In the genomic region with DNA sequence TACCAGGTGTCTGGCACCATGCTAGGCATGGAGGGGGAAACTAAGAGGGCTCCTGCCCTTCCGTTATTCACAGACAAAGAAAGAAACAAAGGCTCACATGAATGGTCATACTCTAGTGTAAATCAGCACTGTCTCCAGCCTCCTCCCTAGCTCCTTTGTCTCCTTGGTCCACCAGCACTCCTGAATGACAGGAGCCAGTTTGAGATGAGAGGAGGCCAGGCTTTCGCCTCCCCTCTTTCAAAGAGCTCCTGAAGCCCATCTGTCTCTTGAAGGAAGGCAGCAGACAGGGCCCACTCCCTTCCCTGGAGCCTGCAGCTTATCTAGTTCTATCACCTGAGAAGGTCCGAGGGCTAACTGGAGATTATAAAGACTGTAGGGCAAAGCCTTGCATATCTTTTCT, we compare ENCODE assay signal across 2 cellular contexts.
TF ChIP-seq lines count a peak whose summit lies in the region.

No MANE protein-coding gene starts in this region.

TF ChIP-seq in GM23338, 12 proteins besides CTCF, POLR2A, EP300 and RAD21 (continued from another document):
- TF ChIP-seq, protein P1, sequence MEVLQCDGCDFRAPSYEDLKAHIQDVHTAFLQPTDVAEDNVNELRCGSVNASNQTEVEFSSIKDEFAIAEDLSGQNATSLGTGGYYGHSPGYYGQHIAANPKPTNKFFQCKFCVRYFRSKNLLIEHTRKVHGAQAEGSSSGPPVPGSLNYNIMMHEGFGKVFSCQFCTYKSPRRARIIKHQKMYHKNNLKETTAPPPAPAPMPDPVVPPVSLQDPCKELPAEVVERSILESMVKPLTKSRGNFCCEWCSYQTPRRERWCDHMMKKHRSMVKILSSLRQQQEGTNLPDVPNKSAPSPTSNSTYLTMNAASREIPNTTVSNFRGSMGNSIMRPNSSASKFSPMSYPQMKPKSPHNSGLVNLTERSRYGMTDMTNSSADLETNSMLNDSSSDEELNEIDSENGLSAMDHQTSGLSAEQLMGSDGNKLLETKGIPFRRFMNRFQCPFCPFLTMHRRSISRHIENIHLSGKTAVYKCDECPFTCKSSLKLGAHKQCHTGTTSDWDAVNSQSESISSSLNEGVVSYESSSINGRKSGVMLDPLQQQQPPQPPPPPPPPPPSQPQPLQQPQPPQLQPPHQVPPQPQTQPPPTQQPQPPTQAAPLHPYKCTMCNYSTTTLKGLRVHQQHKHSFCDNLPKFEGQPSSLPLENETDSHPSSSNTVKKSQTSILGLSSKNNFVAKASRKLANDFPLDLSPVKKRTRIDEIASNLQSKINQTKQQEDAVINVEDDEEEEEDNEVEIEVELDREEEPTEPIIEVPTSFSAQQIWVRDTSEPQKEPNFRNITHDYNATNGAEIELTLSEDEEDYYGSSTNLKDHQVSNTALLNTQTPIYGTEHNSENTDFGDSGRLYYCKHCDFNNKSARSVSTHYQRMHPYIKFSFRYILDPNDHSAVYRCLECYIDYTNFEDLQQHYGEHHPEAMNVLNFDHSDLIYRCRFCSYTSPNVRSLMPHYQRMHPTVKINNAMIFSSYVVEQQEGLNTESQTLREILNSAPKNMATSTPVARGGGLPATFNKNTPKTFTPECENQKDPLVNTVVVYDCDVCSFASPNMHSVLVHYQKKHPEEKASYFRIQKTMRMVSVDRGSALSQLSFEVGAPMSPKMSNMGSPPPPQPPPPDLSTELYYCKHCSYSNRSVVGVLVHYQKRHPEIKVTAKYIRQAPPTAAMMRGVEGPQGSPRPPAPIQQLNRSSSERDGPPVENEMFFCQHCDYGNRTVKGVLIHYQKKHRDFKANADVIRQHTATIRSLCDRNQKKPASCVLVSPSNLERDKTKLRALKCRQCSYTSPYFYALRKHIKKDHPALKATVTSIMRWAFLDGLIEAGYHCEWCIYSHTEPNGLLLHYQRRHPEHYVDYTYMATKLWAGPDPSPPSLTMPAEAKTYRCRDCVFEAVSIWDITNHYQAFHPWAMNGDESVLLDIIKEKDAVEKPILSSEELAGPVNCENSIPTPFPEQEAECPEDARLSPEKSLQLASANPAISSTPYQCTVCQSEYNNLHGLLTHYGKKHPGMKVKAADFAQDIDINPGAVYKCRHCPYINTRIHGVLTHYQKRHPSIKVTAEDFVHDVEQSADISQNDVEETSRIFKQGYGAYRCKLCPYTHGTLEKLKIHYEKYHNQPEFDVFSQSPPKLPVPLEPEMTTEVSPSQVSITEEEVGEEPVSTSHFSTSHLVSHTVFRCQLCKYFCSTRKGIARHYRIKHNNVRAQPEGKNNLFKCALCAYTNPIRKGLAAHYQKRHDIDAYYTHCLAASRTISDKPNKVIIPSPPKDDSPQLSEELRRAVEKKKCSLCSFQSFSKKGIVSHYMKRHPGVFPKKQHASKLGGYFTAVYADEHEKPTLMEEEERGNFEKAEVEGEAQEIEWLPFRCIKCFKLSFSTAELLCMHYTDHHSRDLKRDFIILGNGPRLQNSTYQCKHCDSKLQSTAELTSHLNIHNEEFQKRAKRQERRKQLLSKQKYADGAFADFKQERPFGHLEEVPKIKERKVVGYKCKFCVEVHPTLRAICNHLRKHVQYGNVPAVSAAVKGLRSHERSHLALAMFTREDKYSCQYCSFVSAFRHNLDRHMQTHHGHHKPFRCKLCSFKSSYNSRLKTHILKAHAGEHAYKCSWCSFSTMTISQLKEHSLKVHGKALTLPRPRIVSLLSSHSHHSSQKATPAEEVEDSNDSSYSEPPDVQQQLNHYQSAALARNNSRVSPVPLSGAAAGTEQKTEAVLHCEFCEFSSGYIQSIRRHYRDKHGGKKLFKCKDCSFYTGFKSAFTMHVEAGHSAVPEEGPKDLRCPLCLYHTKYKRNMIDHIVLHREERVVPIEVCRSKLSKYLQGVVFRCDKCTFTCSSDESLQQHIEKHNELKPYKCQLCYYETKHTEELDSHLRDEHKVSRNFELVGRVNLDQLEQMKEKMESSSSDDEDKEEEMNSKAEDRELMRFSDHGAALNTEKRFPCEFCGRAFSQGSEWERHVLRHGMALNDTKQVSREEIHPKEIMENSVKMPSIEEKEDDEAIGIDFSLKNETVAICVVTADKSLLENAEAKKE (CRISPR knock-in tag; IDR thresholded peaks at IDR 0.05) = no peak
- TF ChIP-seq ZNF331 (CRISPR knock-in tag; IDR thresholded peaks at IDR 0.05; ENCODE audit: low read depth) = no peak
- TF ChIP-seq EZH2phosphoT487 (IDR thresholded peaks at IDR 0.05; ENCODE audit: unreplicated experiment) = no peak
- no peak for TF ChIP-seq CREB1 (CRISPR knock-in tag; IDR thresholded peaks at IDR 0.05; ENCODE audit: low read depth)
- no peak for TF ChIP-seq EZH2 (IDR thresholded peaks at IDR 0.05; ENCODE audit: low read depth, unreplicated experiment)
- no peak for TF ChIP-seq JUNB (IDR thresholded peaks at IDR 0.05; ENCODE audit: unreplicated experiment)
- TF ChIP-seq, protein P2, sequence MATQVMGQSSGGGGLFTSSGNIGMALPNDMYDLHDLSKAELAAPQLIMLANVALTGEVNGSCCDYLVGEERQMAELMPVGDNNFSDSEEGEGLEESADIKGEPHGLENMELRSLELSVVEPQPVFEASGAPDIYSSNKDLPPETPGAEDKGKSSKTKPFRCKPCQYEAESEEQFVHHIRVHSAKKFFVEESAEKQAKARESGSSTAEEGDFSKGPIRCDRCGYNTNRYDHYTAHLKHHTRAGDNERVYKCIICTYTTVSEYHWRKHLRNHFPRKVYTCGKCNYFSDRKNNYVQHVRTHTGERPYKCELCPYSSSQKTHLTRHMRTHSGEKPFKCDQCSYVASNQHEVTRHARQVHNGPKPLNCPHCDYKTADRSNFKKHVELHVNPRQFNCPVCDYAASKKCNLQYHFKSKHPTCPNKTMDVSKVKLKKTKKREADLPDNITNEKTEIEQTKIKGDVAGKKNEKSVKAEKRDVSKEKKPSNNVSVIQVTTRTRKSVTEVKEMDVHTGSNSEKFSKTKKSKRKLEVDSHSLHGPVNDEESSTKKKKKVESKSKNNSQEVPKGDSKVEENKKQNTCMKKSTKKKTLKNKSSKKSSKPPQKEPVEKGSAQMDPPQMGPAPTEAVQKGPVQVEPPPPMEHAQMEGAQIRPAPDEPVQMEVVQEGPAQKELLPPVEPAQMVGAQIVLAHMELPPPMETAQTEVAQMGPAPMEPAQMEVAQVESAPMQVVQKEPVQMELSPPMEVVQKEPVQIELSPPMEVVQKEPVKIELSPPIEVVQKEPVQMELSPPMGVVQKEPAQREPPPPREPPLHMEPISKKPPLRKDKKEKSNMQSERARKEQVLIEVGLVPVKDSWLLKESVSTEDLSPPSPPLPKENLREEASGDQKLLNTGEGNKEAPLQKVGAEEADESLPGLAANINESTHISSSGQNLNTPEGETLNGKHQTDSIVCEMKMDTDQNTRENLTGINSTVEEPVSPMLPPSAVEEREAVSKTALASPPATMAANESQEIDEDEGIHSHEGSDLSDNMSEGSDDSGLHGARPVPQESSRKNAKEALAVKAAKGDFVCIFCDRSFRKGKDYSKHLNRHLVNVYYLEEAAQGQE (IDR thresholded peaks at IDR 0.05; ENCODE audit: unreplicated experiment) = no peak

TF ChIP-seq in WTC11, 78 proteins besides CTCF, POLR2A, EP300 and RAD21 (continued from another document):
- TF ChIP-seq, protein P3, sequence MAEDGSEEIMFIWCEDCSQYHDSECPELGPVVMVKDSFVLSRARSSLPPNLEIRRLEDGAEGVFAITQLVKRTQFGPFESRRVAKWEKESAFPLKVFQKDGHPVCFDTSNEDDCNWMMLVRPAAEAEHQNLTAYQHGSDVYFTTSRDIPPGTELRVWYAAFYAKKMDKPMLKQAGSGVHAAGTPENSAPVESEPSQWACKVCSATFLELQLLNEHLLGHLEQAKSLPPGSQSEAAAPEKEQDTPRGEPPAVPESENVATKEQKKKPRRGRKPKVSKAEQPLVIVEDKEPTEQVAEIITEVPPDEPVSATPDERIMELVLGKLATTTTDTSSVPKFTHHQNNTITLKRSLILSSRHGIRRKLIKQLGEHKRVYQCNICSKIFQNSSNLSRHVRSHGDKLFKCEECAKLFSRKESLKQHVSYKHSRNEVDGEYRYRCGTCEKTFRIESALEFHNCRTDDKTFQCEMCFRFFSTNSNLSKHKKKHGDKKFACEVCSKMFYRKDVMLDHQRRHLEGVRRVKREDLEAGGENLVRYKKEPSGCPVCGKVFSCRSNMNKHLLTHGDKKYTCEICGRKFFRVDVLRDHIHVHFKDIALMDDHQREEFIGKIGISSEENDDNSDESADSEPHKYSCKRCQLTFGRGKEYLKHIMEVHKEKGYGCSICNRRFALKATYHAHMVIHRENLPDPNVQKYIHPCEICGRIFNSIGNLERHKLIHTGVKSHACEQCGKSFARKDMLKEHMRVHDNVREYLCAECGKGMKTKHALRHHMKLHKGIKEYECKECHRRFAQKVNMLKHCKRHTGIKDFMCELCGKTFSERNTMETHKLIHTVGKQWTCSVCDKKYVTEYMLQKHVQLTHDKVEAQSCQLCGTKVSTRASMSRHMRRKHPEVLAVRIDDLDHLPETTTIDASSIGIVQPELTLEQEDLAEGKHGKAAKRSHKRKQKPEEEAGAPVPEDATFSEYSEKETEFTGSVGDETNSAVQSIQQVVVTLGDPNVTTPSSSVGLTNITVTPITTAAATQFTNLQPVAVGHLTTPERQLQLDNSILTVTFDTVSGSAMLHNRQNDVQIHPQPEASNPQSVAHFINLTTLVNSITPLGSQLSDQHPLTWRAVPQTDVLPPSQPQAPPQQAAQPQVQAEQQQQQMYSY (CRISPR knock-in tag; IDR thresholded peaks at IDR 0.05) = no peak
- no peak for TF ChIP-seq FOXK1 (CRISPR knock-in tag; IDR thresholded peaks at IDR 0.05)
- no peak for TF ChIP-seq SMAD4 (CRISPR knock-in tag; IDR thresholded peaks at IDR 0.05)
- no peak for TF ChIP-seq ATF1 (CRISPR knock-in tag; IDR thresholded peaks at IDR 0.05)
- no peak for TF ChIP-seq FOXP1 (CRISPR knock-in tag; IDR thresholded peaks at IDR 0.05; ENCODE audit: borderline replicate concordance)
- TF ChIP-seq, protein P4, sequence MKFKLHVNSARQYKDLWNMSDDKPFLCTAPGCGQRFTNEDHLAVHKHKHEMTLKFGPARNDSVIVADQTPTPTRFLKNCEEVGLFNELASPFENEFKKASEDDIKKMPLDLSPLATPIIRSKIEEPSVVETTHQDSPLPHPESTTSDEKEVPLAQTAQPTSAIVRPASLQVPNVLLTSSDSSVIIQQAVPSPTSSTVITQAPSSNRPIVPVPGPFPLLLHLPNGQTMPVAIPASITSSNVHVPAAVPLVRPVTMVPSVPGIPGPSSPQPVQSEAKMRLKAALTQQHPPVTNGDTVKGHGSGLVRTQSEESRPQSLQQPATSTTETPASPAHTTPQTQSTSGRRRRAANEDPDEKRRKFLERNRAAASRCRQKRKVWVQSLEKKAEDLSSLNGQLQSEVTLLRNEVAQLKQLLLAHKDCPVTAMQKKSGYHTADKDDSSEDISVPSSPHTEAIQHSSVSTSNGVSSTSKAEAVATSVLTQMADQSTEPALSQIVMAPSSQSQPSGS (CRISPR knock-in tag; IDR thresholded peaks at IDR 0.05; ENCODE audit: borderline replicate concordance, low read depth) = no peak
- no peak for TF ChIP-seq ELF4 (CRISPR knock-in tag; IDR thresholded peaks at IDR 0.05; ENCODE audit: low read depth)
- TF ChIP-seq TP53 (CRISPR knock-in tag; IDR thresholded peaks at IDR 0.05) = no peak
- TF ChIP-seq HMGA2 (CRISPR knock-in tag; IDR thresholded peaks at IDR 0.05) = no peak
